ENCODE assay signal across 27 cellular contexts in genomic region chr17:81154961-81155360, GRCh38. TPM values are rescaled to one million over a fixed set of nuclear protein-coding genes. Genes with fewer than 3 reads are reported as not detected.
DNase-seq lines count a peak whose midpoint lies in the region; ATAC-seq and TF ChIP-seq lines count a peak whose summit lies in the region.
"Had no signal": no experiment of that assay in that cellular context is flagged by ENCODE, and none has a peak within 500 bp of the region (broad histone marks: within the 10 kb centered on the region; RNA-seq: fewer than 3 reads in every experiment).

No MANE protein-coding gene starts in this region.

- H3K27me3 ChIP-seq in dorsolateral prefrontal cortex, result no peaks in the 10 kb centered on the region
- peaks cover 0 to 15% (median 3%) of the 10 kb centered on the region in 7 donors for H3K27me3 ChIP-seq in spleen (replicated peaks in 1 of 7)
- H3K27me3 ChIP-seq in thyroid gland, result no peaks in the 10 kb centered on the region

- H3K9me3 ChIP-seq in spleen, result no peaks in the 10 kb centered on the region
- no peaks in the 10 kb centered on the region for H3K9me3 ChIP-seq in thyroid gland
- H3K9me3 ChIP-seq: BLaER1 had no signal

- TF ChIP-seq CTCF in dorsolateral prefrontal cortex (IDR thresholded peaks at IDR 0.05 in 54 of 56, conservative IDR thresholded peaks at IDR 0.05 in 2 of 56; ENCODE audit: low read depth in 1 of 56, partially characterized antibody in 56 of 56) (no peak), spleen (IDR thresholded peaks at IDR 0.05 in 8 of 11, conservative IDR thresholded peaks at IDR 0.05 in 3 of 11) (no peak), thyroid gland (IDR thresholded peaks at IDR 0.05) (no peak)

- H3K27ac ChIP-seq in dorsolateral prefrontal cortex (peak overlapping the region in 52 of 59 donors; percentile 14 to 99 (median 93)), spleen (peak overlapping the region in 3 of 8 donors; percentile 54 to 88 (median 55)), thyroid gland (no peak overlapping the region)
- H3K27ac ChIP-seq: BLaER1 had no signal

- ATAC-seq in left ventricle myocardium superior (no peak), left cardiac atrium (no peak)
- ATAC-seq: K562 had no signal

- TF ChIP-seq POLR2A in spleen (IDR thresholded peaks at IDR 0.05) (no peak), thyroid gland (IDR thresholded peaks at IDR 0.05) (no peak)

- intact Hi-C loops in left ventricle myocardium superior (cut with micrococcal nuclease), result no loop called here
- intact Hi-C loops in left cardiac atrium (cut with DNase I), result no loop called here
- intact Hi-C loops in dorsolateral prefrontal cortex (cut with DNase I), result no loop called here
- intact Hi-C loops in spleen (cut with DNase I; ENCODE audit: low total_unique reads), result no loop called here
- intact Hi-C loops in thyroid gland (cut with DNase I), result no loop called here

- H3K4me1 ChIP-seq in spleen (peaks cover 0 to 71% (median 44%) of the 10 kb centered on the region in 6 donors), thyroid gland (peaks cover 0 to 9% of the 10 kb centered on the region in 2 donors)

- H3K4me3 ChIP-seq in dorsolateral prefrontal cortex (no peak overlapping the region), spleen (no peak overlapping the region), thyroid gland (replicated peaks in 1 of 3) (no peak overlapping the region)
- H3K4me3 ChIP-seq: BLaER1, K562 had no signal

- 65 to 89% (median 73%) methylated on average over 18 of the region's 18 CpGs for WGBS in spleen, 5 donors
- WGBS in thyroid gland, 2 donors, result 97% methylated on average over 18 of the region's 18 CpGs

- DNase-seq in left ventricle myocardium superior (peak; percentile 15), left cardiac atrium (no peak), dorsolateral prefrontal cortex (no peak), spleen (peak; percentile 77), thyroid gland (no peak), H4 (ENCODE audit: low spot score) (no peak)
- no peak for DNase-seq in stimulated activated CD4-positive, alpha-beta T cell treated with anti-CD3 and anti-CD28 coated beads, Interleukin-15, amount 100 ng/mL, for 24 hours
- DNase-seq: COR-L47; DMS53; Kasumi-1; NCI-H1048; NCI-H1417; NCI-H187; NCI-H2171 treated with DMSO at 0.1 percent for 48 hours; NCI-H446 treated with DMSO at 0.1 percent for 48 hours; NCI-H526; NCI-H82; NK-92 treated with Interleukin-12 subunit alpha and Interleukin-12 subunit beta, amount 100 ng/mL, for 24 hours; RPMI8226; SHP77 treated with DMSO at 0.1 percent for 48 hours had no signal

- H3K36me3 ChIP-seq in spleen (peaks cover 0 to 3% (median 0%) of the 10 kb centered on the region in 6 donors), thyroid gland (no peaks in the 10 kb centered on the region)
- H3K36me3 ChIP-seq: BLaER1 had no signal

RNA-seq across cellular contexts. Expression of gene PVALEF, which starts 10.3 kb away (rescaled TPM):
- total RNA-seq in left ventricle myocardium superior (0.20 TPM), left cardiac atrium (not detected), dorsolateral prefrontal cortex (1 to 10 TPM in 23 of 120 experiments, under 1 TPM in 78, not detected in 19; 0.35 to 2.6 (median 0.77) TPM), spleen (not detected), thyroid gland (not detected)
- polyA plus RNA-seq in spleen, result not detected
- not detected in 2 replicates for total RNA-seq in H4 (2014; rRNA removed; shearing (Covaris generic))
- total RNA-seq: CD4-positive, alpha-beta memory T cell; Daoy; G401; K562; M059J had no signal
- polyA plus RNA-seq: AG04450; CD4-positive, alpha-beta memory T cell; K562 had no signal

RNA-seq across cellular contexts. Expression of gene AATK, which starts 11.1 kb away (rescaled TPM):
- 14.5 TPM for total RNA-seq in left ventricle myocardium superior
- total RNA-seq in left cardiac atrium, result 10 to 100 TPM in 1 of 2 donors, 1 to 10 TPM in 1; 8.3 to 12.7 TPM
- total RNA-seq in dorsolateral prefrontal cortex, result 100 to 1,000 TPM; 143 to 915 (median 275) TPM
- total RNA-seq in spleen, result 10 to 100 TPM; 10.9 to 69.5 (median 23.2) TPM
- polyA plus RNA-seq in spleen, result 10 to 100 TPM in 1 of 3 donors, 1 to 10 TPM in 2; 2.5 to 17.4 (median 7.1) TPM
- 10 to 100 TPM in 1 of 4 donors, 1 to 10 TPM in 3; 4.1 to 17.6 (median 7.4) TPM for total RNA-seq in thyroid gland
- total RNA-seq in H4 (2014; rRNA removed; shearing (Covaris generic)), result 0.08 and 0.33 TPM in 2 replicates
- total RNA-seq: M059J had no signal

Comparison
In these comparisons a context has a peak if more than half of its experiments do, and no peak if none do; other contexts are left out.
1. DNase-seq: peak in left ventricle myocardium superior (single experiment) and spleen (single experiment); none in left cardiac atrium (single experiment), dorsolateral prefrontal cortex (0 of 10), thyroid gland (0 of 2), stimulated activated CD4-positive, alpha-beta T cell treated with anti-CD3 and anti-CD28 coated beads, Interleukin-15, amount 100 ng/mL, for 24 hours (single experiment) and H4 (single experiment).
2. H3K27ac ChIP-seq: peak in dorsolateral prefrontal cortex (52 of 59); none in thyroid gland (0 of 3).